Comparison of ENCODE assay signal across 16 cellular contexts in the genomic region with DNA sequence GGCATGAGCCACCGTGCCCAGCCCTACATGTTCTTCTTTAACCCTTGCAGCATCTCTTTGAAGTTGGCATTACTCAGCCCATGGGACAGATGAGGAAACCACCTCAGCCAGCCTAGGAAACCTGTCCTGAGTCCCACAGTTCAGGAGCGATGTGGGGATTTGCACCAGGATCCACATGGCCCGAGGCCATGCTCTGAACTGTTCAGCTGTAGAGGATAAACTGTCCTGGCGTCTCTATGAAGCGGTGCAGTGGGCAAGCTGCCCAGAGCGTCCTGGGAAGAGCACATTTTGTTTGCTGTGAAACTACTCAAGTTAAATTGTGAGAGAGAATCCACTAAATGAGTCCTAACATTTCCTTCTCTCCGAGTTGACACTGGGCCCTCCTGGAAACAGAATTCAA.
DNase-seq lines count a peak whose midpoint lies in the region; ATAC-seq and TF ChIP-seq lines count a peak whose summit lies in the region.
"Had no signal": no experiment of that assay in that cellular context is flagged by ENCODE, and none has a peak within 500 bp of the region (broad histone marks: within the 10 kb centered on the region; RNA-seq: fewer than 3 reads in every experiment).

No MANE protein-coding gene starts in this region.

- TF ChIP-seq CTCF in upper lobe of right lung (IDR thresholded peaks at IDR 0.05): no peak

- intact Hi-C loops in right cardiac atrium (cut with DNase I): no loop called here
- intact Hi-C loops in upper lobe of right lung (cut with DNase I): no loop called here

- H3K4me1 ChIP-seq in right cardiac atrium (ENCODE audit: control insufficient read depth, insufficient read depth, low read length): peaks cover 7% of the 10 kb centered on the region
- no peaks in the 10 kb centered on the region for H3K4me1 ChIP-seq in upper lobe of right lung
- H3K4me1 ChIP-seq: A549, left lung had no signal

- H3K27me3 ChIP-seq in right cardiac atrium (ENCODE audit: control insufficient read depth, insufficient read depth) (no peaks in the 10 kb centered on the region), upper lobe of right lung (peaks cover 8% of the 10 kb centered on the region)

- ATAC-seq in right cardiac atrium: peak; percentile 63 to 78
- no peak for ATAC-seq in upper lobe of right lung
- ATAC-seq: A549; left lung; stimulated activated naive CD8-positive, alpha-beta T cell treated with anti-CD3 and anti-CD28 coated beads, Interleukin-15, amount 100 ng/mL, for 72 hours had no signal

- no peak overlapping the region for H3K4me3 ChIP-seq in right cardiac atrium (ENCODE audit: low read length)
- no peak overlapping the region for H3K4me3 ChIP-seq in upper lobe of right lung
- H3K4me3 ChIP-seq: A549, left lung had no signal

- DNase-seq in NCI-H2081 (lab: John Stamatoyannopoulos, UW) (peak; percentile 41 to 79), NCI-H2081 treated with DMSO at 0.1 percent for 48 hours (lab: John Stamatoyannopoulos, UW) (no peak), astrocyte of the hippocampus (ENCODE audit: low read depth, low spot score) (peak; percentile 29), right cardiac atrium (peak; percentile 60 to 92 (median 89)), upper lobe of right lung (peak; percentile 20), NCI-H2227 treated with DMSO at 0.1 percent for 48 hours (lab: John Stamatoyannopoulos, UW) (no peak)
- no peak for DNase-seq in activated CD4-positive, CD25-positive, alpha-beta regulatory T cell (lab: John Stamatoyannopoulos, UW)
- no peak for DNase-seq in stimulated activated CD4-positive, alpha-beta T cell treated with anti-CD3 and anti-CD28 coated beads, Interleukin-4, amount 100 ng/mL, for 4 hours
- DNase-seq: activated CD4-positive, alpha-beta T cell treated with anti-CD3 and anti-CD28 coated beads for 48 hours; DMS53; left lung; NCI-H510A treated with DMSO at 0.1 percent for 48 hours; occipital lobe; stimulated activated CD4-positive, alpha-beta T cell treated with anti-CD3 and anti-CD28 coated beads, Interleukin-4, amount 100 ng/mL, for 1 hour; stimulated activated naive CD8-positive, alpha-beta T cell treated with anti-CD3 and anti-CD28 coated beads, Interleukin-15, amount 100 ng/mL, for 72 hours had no signal

- H3K36me3 ChIP-seq in upper lobe of right lung: no peaks in the 10 kb centered on the region
- H3K36me3 ChIP-seq: left lung had no signal

- H3K9me3 ChIP-seq in right cardiac atrium (ENCODE audit: control insufficient read depth, low read length): no peaks in the 10 kb centered on the region
- H3K9me3 ChIP-seq in upper lobe of right lung: no peaks in the 10 kb centered on the region
- H3K9me3 ChIP-seq: A549, left lung had no signal

- H3K27ac ChIP-seq in right cardiac atrium (ENCODE audit: low read length): peak overlapping the region; percentile 81
- no peak overlapping the region for H3K27ac ChIP-seq in upper lobe of right lung
- H3K27ac ChIP-seq: A549, left lung had no signal

- 19% methylated on average over 7 of the region's 7 CpGs for WGBS in right cardiac atrium

Comparison
In these comparisons a context has a peak if more than half of its experiments do, and no peak if none do; other contexts are left out.
1. DNase-seq: peak in NCI-H2081 (2 of 2), astrocyte of the hippocampus (single experiment), right cardiac atrium (3 of 3) and upper lobe of right lung (single experiment); none in NCI-H2081 treated with DMSO at 0.1 percent for 48 hours (single experiment), activated CD4-positive, CD25-positive, alpha-beta regulatory T cell (0 of 4), NCI-H2227 treated with DMSO at 0.1 percent for 48 hours (single experiment) and stimulated activated CD4-positive, alpha-beta T cell treated with anti-CD3 and anti-CD28 coated beads, Interleukin-4, amount 100 ng/mL, for 4 hours (0 of 2).